ENCODE assay signal across 16 cellular contexts in the genomic region with DNA sequence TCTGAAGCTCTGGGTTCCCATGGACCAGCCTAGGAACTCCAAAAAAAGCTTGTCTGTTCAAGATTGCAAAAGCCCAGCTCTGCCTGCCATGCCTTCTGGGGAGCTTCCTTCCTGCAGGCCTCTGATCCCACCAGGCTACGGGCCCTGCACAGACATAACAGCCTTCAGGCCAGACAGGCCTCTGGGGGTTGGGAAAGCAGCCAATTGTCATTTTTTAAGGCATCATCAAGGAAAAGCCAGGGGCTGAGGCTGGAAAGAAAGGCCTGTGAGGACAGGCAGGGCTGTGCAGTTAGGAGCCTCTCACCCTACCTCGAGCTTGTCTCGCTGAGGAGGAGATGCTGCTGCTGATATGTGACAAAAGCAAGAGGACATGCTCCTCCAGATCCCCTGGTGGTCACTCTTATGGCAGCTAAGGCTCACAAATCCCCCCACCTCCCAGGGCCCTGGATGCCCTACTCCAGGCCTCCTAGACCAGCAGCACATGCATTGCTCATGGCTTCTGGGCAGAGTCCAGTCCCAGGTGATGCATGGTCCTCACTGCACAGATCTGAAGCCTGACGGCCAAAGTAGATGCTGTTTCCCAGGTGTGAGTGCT. TPM values are rescaled to one million over a fixed set of nuclear protein-coding genes. Genes with fewer than 3 reads are reported as not detected.
DNase-seq lines count a peak whose midpoint lies in the region; ATAC-seq, FAIRE-seq and TF ChIP-seq lines count a peak whose summit lies in the region.
"Had no signal": no experiment of that assay in that cellular context is flagged by ENCODE, and none has a peak within 500 bp of the region (broad histone marks: within the 10 kb centered on the region; RNA-seq: fewer than 3 reads in every experiment).

No MANE protein-coding gene starts in this region.

- H4K5ac ChIP-seq in H1 (ENCODE audit: insufficient read length, low read depth, low read length) = no peak overlapping the region

- no peaks in the 10 kb centered on the region for H3K79me1 ChIP-seq in H1 (ENCODE audit: low read depth, low read length)

- H3K36me3 Mint-ChIP-seq in naive thymus-derived CD4-positive, alpha-beta T cell = peaks cover 6 to 41% (median 21%) of the 10 kb centered on the region in 5 donors

- H3K79me2 ChIP-seq in H1 (ENCODE audit: control insufficient read depth in 1 of 2, insufficient read depth in 2 of 2, low read length in 2 of 2) = no peaks in the 10 kb centered on the region

- TF ChIP-seq EP300 in H1 (IDR thresholded peaks at IDR 0.05; ENCODE audit: borderline replicate concordance in 1 of 2, low read depth in 2 of 2, low read length in 2 of 2) = no peak

- WGBS in H1 (ENCODE audit: extremely low coverage in 1 of 2, insufficient coverage in 1 of 2, insufficient read length in 1 of 2, insufficient replicate concordance in 2 of 2, low coverage in 1 of 2, low lambda C conversion rate in 2 of 2, missing lambda C conversion rate in 1 of 2), 2 experiments = 95% methylated on average over 4 of the region's 4 CpGs; no CpG with 5 or more reads in 1 of the 2 experiments

- H3K36me3 ChIP-seq in H1 (ENCODE audit: control insufficient read depth in 2 of 4, insufficient read depth in 4 of 4, low read length in 3 of 4) = no peaks in the 10 kb centered on the region
- H3K36me3 ChIP-seq in naive thymus-derived CD4-positive, alpha-beta T cell (ENCODE audit: control insufficient read depth in 2 of 3, insufficient read depth in 3 of 3, low read length in 3 of 3) = peaks cover 6 to 47% (median 7%) of the 10 kb centered on the region in 3 experiments
- H3K36me3 ChIP-seq: lower lobe of right lung had no signal

- no peak overlapping the region for H3K4me2 ChIP-seq in H1 (ENCODE audit: insufficient read depth in 1 of 2, low read depth in 2 of 2, low read length in 2 of 2)
- H3K4me2 ChIP-seq: KMS-11 had no signal

- peak overlapping the region; percentile 18 for H4K91ac ChIP-seq in H1 (replicated peaks; ENCODE audit: insufficient read length, low read length)

- no peak overlapping the region for H3K4me3 ChIP-seq in H1 (ENCODE audit: extremely low read depth in 1 of 4, insufficient read depth in 2 of 4, low read depth in 3 of 4, low read length in 4 of 4)
- H3K4me3 ChIP-seq in naive thymus-derived CD4-positive, alpha-beta T cell (ENCODE audit: low read length) = no peak overlapping the region
- H3K4me3 ChIP-seq: lower lobe of right lung, testis had no signal

- no peak for TF ChIP-seq RAD21 in H1 (IDR thresholded peaks at IDR 0.05 in 1 of 2, conservative IDR thresholded peaks at IDR 0.05 in 1 of 2; ENCODE audit: low read depth in 2 of 2, low read length in 2 of 2)

- TF ChIP-seq CTCF in H1 (IDR thresholded peaks at IDR 0.05; ENCODE audit: control extremely low read depth in 1 of 3, insufficient read depth in 1 of 3, low read depth in 1 of 3, low read length in 3 of 3) = peak; percentile 8 to 15 (median 13); a peak in 3 of 4 replicates

- no peak overlapping the region for H3K56ac ChIP-seq in H1 (replicated peaks; ENCODE audit: insufficient read length, low read depth, low read length)

- FAIRE-seq in H1 (lab: Jason Lieb, UNC) = no peak

- H3K18ac ChIP-seq in H1 (ENCODE audit: extremely low read depth, low read length) = no peak overlapping the region

- H3K9me3 Mint-ChIP-seq in naive thymus-derived CD4-positive, alpha-beta T cell = peaks cover 0 to 3% (median 0%) of the 10 kb centered on the region in 11 donors
- H3K9me3 Mint-ChIP-seq: activated CD4-positive, alpha-beta T cell treated with anti-CD3 and anti-CD28 coated beads, Interleukin-2, amount 10 ng/mL, durations not matched to agents 24 days and 14 days; activated T-helper 17 cell treated with anti-CD3 and anti-CD28 coated beads, Interleukin-2, amount 50 U/mL, for 72 hours had no signal

- no peak overlapping the region for H3K9ac ChIP-seq in H1 (replicated peaks in 1 of 4; ENCODE audit: extremely low read depth in 1 of 4, low read depth in 3 of 4, low read length in 3 of 4)
- H3K9ac ChIP-seq: KMS-11 had no signal

- no peak overlapping the region for H2BK20ac ChIP-seq in H1 (ENCODE audit: low read length)

- no peak overlapping the region for H3K23ac ChIP-seq in H1 (ENCODE audit: insufficient read length)

- POLR2A ChIA-PET in H1 (lab: Charles Lee; ENCODE audit: partially characterized antibody) = no interaction called here
- POLR2A ChIA-PET in naive thymus-derived CD4-positive, alpha-beta T cell (lab: Charles Lee) = interaction anchor here (0.6 kb wide), 1 partner anchor 23 kb away, joined by 4 read pairs; no protein-coding TSS in a partner anchor

- no peak overlapping the region for H2BK120ac ChIP-seq in H1 (replicated peaks; ENCODE audit: low read depth, low read length)

- intact Hi-C loops in naive thymus-derived CD4-positive, alpha-beta T cell (cut with micrococcal nuclease) = loop anchor here in 1 of 2 donors (5.0 kb wide), 1 partner anchor 47 kb away; the partner anchor contains the start of gene PLEKHH1
- intact Hi-C loops in Right ventricle myocardium inferior (cut with DNase I) = loop anchor here (2.0 to 5.0 kb wide), 2 partner anchors 38 to 59 kb away; no protein-coding TSS in a partner anchor

- in situ Hi-C loops in KBM-7 (cut with MboI; ENCODE audit: low pct_unique_long_range_greater_than_20kb, low sequenced_read_pairs) = no loop called here

- H2BK5ac ChIP-seq in H1 (ENCODE audit: low read depth, low read length) = no peak overlapping the region

- peak overlapping the region in 8 of 10 donors; percentile 21 to 99 (median 53) for H3K4me3 Mint-ChIP-seq in naive thymus-derived CD4-positive, alpha-beta T cell
- H3K4me3 Mint-ChIP-seq: activated CD4-positive, alpha-beta T cell treated with anti-CD3 and anti-CD28 coated beads, Interleukin-2, amount 10 ng/mL, durations not matched to agents 24 days and 14 days; activated T-helper 17 cell treated with anti-CD3 and anti-CD28 coated beads, Interleukin-2, amount 50 U/mL, for 72 hours; brain had no signal

- no peaks in the 10 kb centered on the region for H3K23me2 ChIP-seq in H1 (ENCODE audit: low read depth, low read length)

- H3K4me1 Mint-ChIP-seq in naive thymus-derived CD4-positive, alpha-beta T cell = peaks cover 48 to 92% (median 80%) of the 10 kb centered on the region in 7 donors

- H2AK5ac ChIP-seq in H1 (ENCODE audit: low read depth, low read length) = no peak overlapping the region

- H2BK12ac ChIP-seq in H1 (ENCODE audit: low read depth, low read length) = no peak overlapping the region

- no peaks in the 10 kb centered on the region for H3K27me3 ChIP-seq in H1 (replicated peaks in 1 of 4; ENCODE audit: control insufficient read depth in 3 of 4, extremely low read depth in 1 of 4, insufficient read depth in 3 of 4, low read length in 3 of 4)
- H3K27me3 ChIP-seq in naive thymus-derived CD4-positive, alpha-beta T cell (ENCODE audit: control insufficient read depth in 2 of 2, insufficient read depth in 2 of 2, low read length in 2 of 2) = no peaks in the 10 kb centered on the region
- H3K27me3 ChIP-seq: testis had no signal

- H4K20me1 ChIP-seq in H1 (replicated peaks in 1 of 2; ENCODE audit: control insufficient read depth in 1 of 2, insufficient read depth in 2 of 2, low read length in 2 of 2) = no peaks in the 10 kb centered on the region

- TF ChIP-seq POLR2A in H1 (IDR thresholded peaks at IDR 0.05; ENCODE audit: control extremely low read depth in 1 of 2, low read depth in 2 of 2, low read length in 2 of 2) = no peak

- no peak overlapping the region for H4K8ac ChIP-seq in H1 (ENCODE audit: extremely low read depth, insufficient read depth, low read length)

- no peaks in the 10 kb centered on the region for H3K4me1 ChIP-seq in H1 (replicated peaks in 1 of 4; ENCODE audit: control insufficient read depth in 3 of 4, insufficient read depth in 4 of 4, low read length in 3 of 4)
- peaks cover 31 to 43% of the 10 kb centered on the region in 2 donors for H3K4me1 ChIP-seq in naive thymus-derived CD4-positive, alpha-beta T cell (ENCODE audit: control insufficient read depth in 2 of 2, insufficient read depth in 2 of 2, low read length in 2 of 2)
- H3K4me1 ChIP-seq: testis had no signal

- no peak overlapping the region for H3K14ac ChIP-seq in H1 (ENCODE audit: insufficient read length)

- H2AFZ ChIP-seq in H1 (ENCODE audit: low read length) = no peak overlapping the region

- CTCF ChIA-PET in H1 (lab: Charles Lee; ENCODE audit: partially characterized antibody) = interaction anchor here (0.7 to 4.0 kb wide), 15 partner anchors 9 to 219 kb away, joined by 3 to 23 read pairs (median 4); no protein-coding TSS in a partner anchor
- CTCF ChIA-PET in naive thymus-derived CD4-positive, alpha-beta T cell (lab: Charles Lee) = interaction anchor here (0.9 kb wide), 1 partner anchor 18 kb away, joined by 4 read pairs; no protein-coding TSS in a partner anchor

- no peaks in the 10 kb centered on the region for H3K27me3 Mint-ChIP-seq in naive thymus-derived CD4-positive, alpha-beta T cell
- H3K27me3 Mint-ChIP-seq: activated T-helper 17 cell treated with anti-CD3 and anti-CD28 coated beads, Interleukin-2, amount 50 U/mL, for 72 hours had no signal

- H3K9me3 ChIP-seq in H1 (ENCODE audit: insufficient read depth in 2 of 2, low read depth in 1 of 2, low read length in 1 of 2) = no peaks in the 10 kb centered on the region
- no peaks in the 10 kb centered on the region for H3K9me3 ChIP-seq in naive thymus-derived CD4-positive, alpha-beta T cell (ENCODE audit: control insufficient read depth in 2 of 3, low read length in 3 of 3)
- H3K9me3 ChIP-seq: lower lobe of right lung, testis had no signal

- peak overlapping the region in 8 of 9 donors; percentile 67 to 100 (median 78) for H3K27ac Mint-ChIP-seq in naive thymus-derived CD4-positive, alpha-beta T cell
- H3K27ac Mint-ChIP-seq: activated CD4-positive, alpha-beta T cell treated with anti-CD3 and anti-CD28 coated beads, Interleukin-2, amount 10 ng/mL, durations not matched to agents 24 days and 14 days; activated T-helper 17 cell treated with anti-CD3 and anti-CD28 coated beads, Interleukin-2, amount 50 U/mL, for 72 hours had no signal

- no peak overlapping the region for H3K27ac ChIP-seq in H1 (ENCODE audit: low read depth, low read length)
- H3K27ac ChIP-seq in naive thymus-derived CD4-positive, alpha-beta T cell (ENCODE audit: low read depth, low read length) = peak overlapping the region; percentile 21
- H3K27ac ChIP-seq: KMS-11, lower lobe of right lung, testis had no signal

- H3K4ac ChIP-seq in H1 (replicated peaks; ENCODE audit: insufficient read length, low read depth, low read length) = no peak overlapping the region

- ATAC-seq in naive thymus-derived CD4-positive, alpha-beta T cell = no peak
- ATAC-seq in Right ventricle myocardium inferior = no peak
- ATAC-seq: activated T-helper 17 cell treated with anti-CD3 and anti-CD28 coated beads, Interleukin-2, amount 50 U/mL, for 72 hours; lower lobe of right lung had no signal

- DNase-seq in EL (peak; percentile 31), KBM-7 (peak; percentile 14), H1 (ENCODE audit: low read depth in 1 of 2, low spot score in 2 of 2) (no peak), Right ventricle myocardium inferior (ENCODE audit: missing footprints) (no peak), NCI-H226 (no peak)
- DNase-seq in naive thymus-derived CD4-positive, alpha-beta T cell = no peak
- DNase-seq in stimulated activated CD8-positive, alpha-beta memory T cell treated with anti-CD3 and anti-CD28 coated beads, Interleukin-4, amount 100 ng/mL, for 48 hours = no peak
- DNase-seq: activated CD4-positive, alpha-beta T cell treated with anti-CD3 and anti-CD28 coated beads, Interleukin-2, amount 10 ng/mL, durations not matched to agents 24 days and 14 days; hippocampal formation; lower lobe of right lung; NCI-H2081; stimulated activated CD4-positive, alpha-beta T cell treated with anti-CD3 and anti-CD28 coated beads, Interleukin-12 subunit alpha, Interleukin-12 subunit beta, amount 100 ng/mL, for 4 hours; testis had no signal

- H2BK15ac ChIP-seq in H1 (ENCODE audit: low read length) = no peak overlapping the region

RNA-seq across cellular contexts. Expression of gene TMEM229B, which starts 2.9 kb away (rescaled TPM):
- 0.50 and 0.73 TPM in 2 replicates for total RNA-seq in H1 (2021; fragmentation: NEBNext Ultra II Directional; extraction: Animal tissue kit (Norgen Biotek cat#: 25700))
- 0.85 and 1.7 TPM in 2 replicates for polyA plus RNA-seq in H1 (2011; rRNA removed)
- polyA plus RNA-seq in H1 (2011; cell fraction: cytosol; rRNA removed) = 0.48 TPM
- polyA plus RNA-seq in H1 (2011; cell fraction: nucleus; rRNA removed) = 0.74 TPM
- 0.39 to 0.88 TPM (median 0.80 TPM) in 4 replicates for polyA plus RNA-seq in H1 (2012, experiment 1 of 2)
- polyA plus RNA-seq in H1 (2012, experiment 2 of 2) = 0.62 TPM
- polyA plus RNA-seq in H1 (2013, experiment 1 of 2) = 0.73 TPM
- polyA plus RNA-seq in H1 (2013, experiment 2 of 2) = 0.70 TPM
- 0.54 and 0.85 TPM in 2 replicates for polyA minus RNA-seq in H1 (2011; rRNA and poly(A)+ RNA removed)
- 1.8 TPM for polyA minus RNA-seq in H1 (2011; cell fraction: cytosol; rRNA and poly(A)+ RNA removed)
- 1.00 TPM for polyA minus RNA-seq in H1 (2011; cell fraction: nucleus; rRNA and poly(A)+ RNA removed)
- total RNA-seq in naive thymus-derived CD4-positive, alpha-beta T cell = 10 to 100 TPM; 19.1 to 32.2 (median 30.6) TPM
- 10 to 100 TPM; 25.5 to 30.9 TPM for polyA plus RNA-seq in naive thymus-derived CD4-positive, alpha-beta T cell
- total RNA-seq in Right ventricle myocardium inferior = 4.2 TPM

RNA-seq across cellular contexts. Expression of gene PLEKHH1, which starts 47.5 kb away (rescaled TPM):
- total RNA-seq in H1 (2021; fragmentation: NEBNext Ultra II Directional; extraction: Animal tissue kit (Norgen Biotek cat#: 25700)) = 27.2 and 33.3 TPM in 2 replicates
- 28.3 and 33.0 TPM in 2 replicates for polyA plus RNA-seq in H1 (2011; rRNA removed)
- polyA plus RNA-seq in H1 (2011; cell fraction: cytosol; rRNA removed) = 22.4 TPM
- 96.0 TPM for polyA plus RNA-seq in H1 (2011; cell fraction: nucleus; rRNA removed)
- polyA plus RNA-seq in H1 (2012, experiment 1 of 2) = 26.9 to 35.8 TPM (median 30.8 TPM) in 4 replicates
- polyA plus RNA-seq in H1 (2012, experiment 2 of 2) = 8.6 TPM
- 19.9 TPM for polyA plus RNA-seq in H1 (2013, experiment 1 of 2)
- polyA plus RNA-seq in H1 (2013, experiment 2 of 2) = 15.1 TPM
- polyA minus RNA-seq in H1 (2011; rRNA and poly(A)+ RNA removed) = 32.1 and 33.8 TPM in 2 replicates
- 22.7 TPM for polyA minus RNA-seq in H1 (2011; cell fraction: cytosol; rRNA and poly(A)+ RNA removed)
- polyA minus RNA-seq in H1 (2011; cell fraction: nucleus; rRNA and poly(A)+ RNA removed) = 53.8 TPM
- total RNA-seq in naive thymus-derived CD4-positive, alpha-beta T cell = 1 to 10 TPM in 1 of 5 experiments, under 1 TPM in 4; 0.22 to 1.4 (median 0.32) TPM
- polyA plus RNA-seq in naive thymus-derived CD4-positive, alpha-beta T cell = not detected
- total RNA-seq in Right ventricle myocardium inferior = 7.3 TPM

Comparison
In these comparisons a context has a peak if more than half of its experiments do, and no peak if none do; other contexts are left out.
1. DNase-seq: peak in EL (single experiment) and KBM-7 (single experiment); none in H1 (0 of 2), naive thymus-derived CD4-positive, alpha-beta T cell (0 of 9), Right ventricle myocardium inferior (single experiment), stimulated activated CD8-positive, alpha-beta memory T cell treated with anti-CD3 and anti-CD28 coated beads, Interleukin-4, amount 100 ng/mL, for 48 hours (single experiment) and NCI-H226 (single experiment).